8 cellular contexts compared by ENCODE assay signal in genomic region chr5:115179068-115179958, GRCh38. TPM values are rescaled to one million over a fixed set of nuclear protein-coding genes. Genes with fewer than 3 reads are reported as not detected.
DNase-seq lines count a peak whose midpoint lies in the region; ATAC-seq and TF ChIP-seq lines count a peak whose summit lies in the region.

No MANE protein-coding gene starts in this region.

- peaks cover 18% of the 10 kb centered on the region for H3K4me1 ChIP-seq in CD8-positive, alpha-beta T cell (ENCODE audit: insufficient read depth, low read length)
- no peaks in the 10 kb centered on the region for H3K4me1 ChIP-seq in KMS-11 (ENCODE audit: low read depth, poor library complexity, severe bottlenecking)
- no peaks in the 10 kb centered on the region for H3K4me1 ChIP-seq in mesendoderm (ENCODE audit: control insufficient read depth, low read depth, low read length)
- H3K4me1 ChIP-seq in aorta (ENCODE audit: control insufficient read depth in 1 of 2, insufficient read depth in 2 of 2, low read length in 2 of 2), result no peaks in the 10 kb centered on the region

- DNase-seq in CD8-positive, alpha-beta T cell, result no peak
- peak; percentile 56 for DNase-seq in GM20000 (ENCODE audit: low spot score)
- peak; percentile 45 for DNase-seq in mesendoderm
- peak in 1 of 2 donors; percentile 78 for DNase-seq in aorta
- DNase-seq in G401 (ENCODE audit: low spot score), result no peak
- DNase-seq in central memory CD4-positive, alpha-beta T cell, result no peak

- H3K18ac ChIP-seq in mesendoderm (ENCODE audit: low read length), result no peak overlapping the region

- in situ Hi-C loops in G401 (cut with HindIII; ENCODE audit: low sequenced_read_pairs), result no loop called here

- ATAC-seq in CD8-positive, alpha-beta T cell, result peak; percentile 16
- ATAC-seq in aorta (ENCODE audit: low FRiP score), result peak; percentile 73

- no peak overlapping the region for H3K23ac ChIP-seq in mesendoderm (ENCODE audit: low read length)

- no peak overlapping the region for H2BK15ac ChIP-seq in mesendoderm (replicated peaks; ENCODE audit: low read depth)

- H3K9me3 Mint-ChIP-seq in CD8-positive, alpha-beta T cell, result peaks cover 3% of the 10 kb centered on the region
- H3K9me3 Mint-ChIP-seq in dendritic cell treated with granulocyte-macrophage colony-stimulating factor and Interleukin-4, amounts not matched to agents 40 ng/mL and 50 ng/mL, for 4 days, result no peaks in the 10 kb centered on the region

- intact Hi-C loops in CD8-positive, alpha-beta T cell (cut with DNase I, micrococcal nuclease), result loop anchor here in 1 of 2 experiments (5.0 kb wide), 1 partner anchor 68 kb away; no protein-coding TSS in a partner anchor
- intact Hi-C loops in dendritic cell treated with granulocyte-macrophage colony-stimulating factor and Interleukin-4, amounts not matched to agents 40 ng/mL and 50 ng/mL, for 4 days (cut with micrococcal nuclease), result no loop called here
- intact Hi-C loops in aorta (cut with DNase I), result no loop called here

- no peak overlapping the region for H3K27ac Mint-ChIP-seq in CD8-positive, alpha-beta T cell
- H3K27ac Mint-ChIP-seq in dendritic cell treated with granulocyte-macrophage colony-stimulating factor and Interleukin-4, amounts not matched to agents 40 ng/mL and 50 ng/mL, for 4 days, result peak overlapping the region; percentile 36

- H3K9ac ChIP-seq in KMS-11, result no peak overlapping the region
- peak overlapping the region; percentile 55 for H3K9ac ChIP-seq in mesendoderm (ENCODE audit: low read length)

- H3K79me2 ChIP-seq in KMS-11 (ENCODE audit: insufficient read depth, low read depth), result no peaks in the 10 kb centered on the region
- no peaks in the 10 kb centered on the region for H3K79me2 ChIP-seq in mesendoderm (ENCODE audit: control insufficient read depth, insufficient read depth, low read length)

- POLR2A ChIA-PET in CD8-positive, alpha-beta T cell (lab: Charles Lee), result interaction anchor here (2.2 kb wide), 1 partner anchor 10 kb away, joined by 5 read pairs; the partner anchor contains the start of gene TRIM36

- H3K4me3 ChIP-seq in CD8-positive, alpha-beta T cell (ENCODE audit: low read depth, low read length), result peak overlapping the region; percentile 40
- H3K4me3 ChIP-seq in KMS-11 (IDR thresholded peaks at IDR 0.05; ENCODE audit: insufficient read depth, low read depth, low read length) (no peak overlapping the region), mesendoderm (ENCODE audit: low read length) (peak overlapping the region; percentile 10), aorta (ENCODE audit: low read length in 2 of 2) (peak overlapping the region; percentile 58 to 97)

- no peaks in the 10 kb centered on the region for H3K79me1 ChIP-seq in mesendoderm (ENCODE audit: low read length)

- peak overlapping the region; percentile 80 for H3K4me3 Mint-ChIP-seq in CD8-positive, alpha-beta T cell
- peak overlapping the region; percentile 89 for H3K4me3 Mint-ChIP-seq in dendritic cell treated with granulocyte-macrophage colony-stimulating factor and Interleukin-4, amounts not matched to agents 40 ng/mL and 50 ng/mL, for 4 days

- peak overlapping the region; percentile 66; the same call in 1 of the 2 replicates for H2AFZ ChIP-seq in KMS-11 (ENCODE audit: low read depth)

- no peak overlapping the region for H4K8ac ChIP-seq in mesendoderm (ENCODE audit: low read depth, low read length)

- peaks cover 9% of the 10 kb centered on the region for H3K4me1 Mint-ChIP-seq in CD8-positive, alpha-beta T cell (ENCODE audit: low read depth)
- peaks cover 20% of the 10 kb centered on the region for H3K4me1 Mint-ChIP-seq in dendritic cell treated with granulocyte-macrophage colony-stimulating factor and Interleukin-4, amounts not matched to agents 40 ng/mL and 50 ng/mL, for 4 days (ENCODE audit: low read depth)

- peak overlapping the region; percentile 72 for H3K56ac ChIP-seq in mesendoderm (ENCODE audit: low read length)

- H3K9me3 ChIP-seq in CD8-positive, alpha-beta T cell (ENCODE audit: low read length), result no peaks in the 10 kb centered on the region
- no peaks in the 10 kb centered on the region for H3K9me3 ChIP-seq in aorta (ENCODE audit: control insufficient read depth, low read length)

- peaks cover 45% of the 10 kb centered on the region for H3K27me3 ChIP-seq in CD8-positive, alpha-beta T cell (ENCODE audit: insufficient read depth, low read length)
- H3K27me3 ChIP-seq in KMS-11 (ENCODE audit: insufficient read depth, low read depth) (no peaks in the 10 kb centered on the region; the same call in 1 of the 2 replicates), mesendoderm (ENCODE audit: insufficient read depth, low read length, poor library complexity) (peaks cover 31% of the 10 kb centered on the region), aorta (ENCODE audit: control insufficient read depth in 1 of 2, insufficient read depth in 2 of 2, low read length in 1 of 2) (no peaks in the 10 kb centered on the region)

- no peak overlapping the region for H3K27ac ChIP-seq in CD8-positive, alpha-beta T cell (ENCODE audit: low read depth, low read length)
- H3K27ac ChIP-seq in KMS-11 (no peak overlapping the region), mesendoderm (ENCODE audit: low read depth, low read length) (no peak overlapping the region), aorta (ENCODE audit: low read depth in 1 of 2, low read length in 2 of 2) (peak overlapping the region in 1 of 2 donors; percentile 47)

- peaks cover 78% of the 10 kb centered on the region for H3K27me3 Mint-ChIP-seq in CD8-positive, alpha-beta T cell (ENCODE audit: low read depth)
- peaks cover 71% of the 10 kb centered on the region for H3K27me3 Mint-ChIP-seq in dendritic cell treated with granulocyte-macrophage colony-stimulating factor and Interleukin-4, amounts not matched to agents 40 ng/mL and 50 ng/mL, for 4 days

- no peak for TF ChIP-seq CTCF in CD8-positive, alpha-beta T cell (IDR thresholded peaks at IDR 0.05)
- TF ChIP-seq CTCF in GM20000 (IDR thresholded peaks at IDR 0.05; ENCODE audit: extremely low read depth, missing control alignments), result no peak
- no peak for TF ChIP-seq CTCF in KMS-11 (conservative IDR thresholded peaks at IDR 0.05; ENCODE audit: low read depth, low read length)

- no peaks in the 10 kb centered on the region for H4K20me1 ChIP-seq in KMS-11 (ENCODE audit: insufficient read depth)

- no peak overlapping the region for H3K4ac ChIP-seq in mesendoderm (ENCODE audit: low read depth, low read length)

- H4K5ac ChIP-seq in mesendoderm (ENCODE audit: low read length), result no peak overlapping the region

- no peaks in the 10 kb centered on the region for H3K36me3 ChIP-seq in CD8-positive, alpha-beta T cell (ENCODE audit: insufficient read depth, low read length)
- H3K36me3 ChIP-seq in KMS-11 (ENCODE audit: insufficient read depth) (no peaks in the 10 kb centered on the region), mesendoderm (ENCODE audit: control insufficient read depth, insufficient read depth, low read length) (no peaks in the 10 kb centered on the region), aorta (ENCODE audit: control insufficient read depth in 1 of 2, insufficient read depth in 2 of 2, low read length in 1 of 2) (no peaks in the 10 kb centered on the region)

- CTCF ChIA-PET in CD8-positive, alpha-beta T cell (lab: Charles Lee), result no interaction called here

- H2BK120ac ChIP-seq in mesendoderm (ENCODE audit: low read depth, low read length), result no peak overlapping the region

- H3K4me2 ChIP-seq in KMS-11 (no peak overlapping the region; the same call in 1 of the 2 replicates), mesendoderm (ENCODE audit: low read length) (peak overlapping the region; percentile 92)

- H2AK5ac ChIP-seq in mesendoderm (ENCODE audit: low read length), result no peak overlapping the region

- WGBS in mesendoderm (ENCODE audit: extremely low coverage, insufficient coverage, low lambda C conversion rate), result no CpG with 5 or more reads among the region's 75 CpGs
- WGBS in aorta, 2 donors, result 26 to 28% methylated on average over 70 to 75 of the region's 75 CpGs

- no peak overlapping the region for H2BK5ac ChIP-seq in mesendoderm (ENCODE audit: low read length)

- no peaks in the 10 kb centered on the region for H3K36me3 Mint-ChIP-seq in CD8-positive, alpha-beta T cell
- H3K36me3 Mint-ChIP-seq in dendritic cell treated with granulocyte-macrophage colony-stimulating factor and Interleukin-4, amounts not matched to agents 40 ng/mL and 50 ng/mL, for 4 days (ENCODE audit: low read depth), result no peaks in the 10 kb centered on the region

RNA-seq across cellular contexts. Expression of gene TRIM36, which starts 9.6 kb away (rescaled TPM):
- not detected for total RNA-seq in CD8-positive, alpha-beta T cell
- 18.5 TPM for polyA plus RNA-seq in mesendoderm (2013, experiment 1 of 2)
- 17.6 TPM for polyA plus RNA-seq in mesendoderm (2013, experiment 2 of 2)
- 10 to 100 TPM in 1 of 2 donors, 1 to 10 TPM in 1; 4.4 to 23.9 TPM for total RNA-seq in aorta
- polyA plus RNA-seq in aorta, result 10 to 100 TPM; 11.9 to 14.1 TPM
- not detected in 2 replicates for total RNA-seq in G401 (2014; rRNA removed; shearing (Covaris generic))

Comparison
In these comparisons a context has a peak if more than half of its experiments do, and no peak if none do; other contexts are left out.
1. DNase-seq: peak in GM20000 (single experiment) and mesendoderm (single experiment); none in CD8-positive, alpha-beta T cell (0 of 7), G401 (single experiment) and central memory CD4-positive, alpha-beta T cell (single experiment).